In genomic region chr7:13042605-13043236, GRCh38 we compare ENCODE assay signal across 15 cellular contexts.
DNase-seq lines count a peak whose midpoint lies in the region; ATAC-seq, FAIRE-seq and TF ChIP-seq lines count a peak whose summit lies in the region.
"Had no signal": no experiment of that assay in that cellular context is flagged by ENCODE, and none has a peak within 500 bp of the region (broad histone marks: within the 10 kb centered on the region; RNA-seq: fewer than 3 reads in every experiment).

No MANE protein-coding gene starts in this region.

- H3K4me3 ChIP-seq in bronchial epithelial cell (ENCODE audit: low read depth, low read length): no peak overlapping the region
- H3K4me3 ChIP-seq: pancreas had no signal

- FAIRE-seq in bronchial epithelial cell (lab: Jason Lieb, UNC): no peak
- FAIRE-seq: endometrium, pancreas had no signal

- TF ChIP-seq CTCF in bronchial epithelial cell (IDR thresholded peaks at IDR 0.05; ENCODE audit: insufficient read depth, low read length, severe bottlenecking): no peak

- no peak for ATAC-seq in HG03521 (IDR thresholded peaks at IDR 0.05; ENCODE audit: unreplicated experiment)
- ATAC-seq: activated T-cell treated with anti-CD3 and anti-CD28 coated beads, Interleukin-2, amount 50 U/mL, for 4 hours; left colon; pancreas had no signal

- no peaks in the 10 kb centered on the region for H3K36me3 ChIP-seq in bronchial epithelial cell (ENCODE audit: control insufficient read depth, insufficient read depth, low read length)
- H3K36me3 ChIP-seq: pancreas had no signal

- DNase-seq in Daoy (ENCODE audit: low read depth) (peak; percentile 4), LHCN-M2 (ENCODE audit: low read depth) (peak; percentile 38), bronchial epithelial cell (ENCODE audit: low read depth) (peak; percentile 57), kidney tubule cell (ENCODE audit: low spot score) (peak; percentile 58), islet precursor cell (no peak), anterior cingulate cortex (lab: John Stamatoyannopoulos, UW) (no peak), NCI-H2107 treated with DMSO at 0.1 percent for 48 hours (lab: John Stamatoyannopoulos, UW; ENCODE audit: unreplicated experiment) (no peak)
- DNase-seq: activated naive CD8-positive, alpha-beta T cell treated with anti-CD3 and anti-CD28 coated beads, Interleukin-2, amount 10 ng/mL, durations not matched to agents 7 days and 5 days; activated T-cell treated with anti-CD3 and anti-CD28 coated beads, Interleukin-2, amount 50 U/mL, for 4 hours; head of caudate nucleus; left colon; NCI-H187; pancreas had no signal

- H3K27me3 ChIP-seq in bronchial epithelial cell (ENCODE audit: control insufficient read depth, insufficient read depth, low read length): no peaks in the 10 kb centered on the region
- H3K27me3 ChIP-seq: pancreas had no signal

Comparison
In these comparisons a context has a peak if more than half of its experiments do, and no peak if none do; other contexts are left out.
1. DNase-seq: peak in Daoy (single experiment), LHCN-M2 (single experiment), bronchial epithelial cell (single experiment) and kidney tubule cell (single experiment); none in islet precursor cell (single experiment), anterior cingulate cortex (0 of 58) and NCI-H2107 treated with DMSO at 0.1 percent for 48 hours (single experiment).